Comparison of ENCODE assay signal across 1 cellular context in the genomic region with DNA sequence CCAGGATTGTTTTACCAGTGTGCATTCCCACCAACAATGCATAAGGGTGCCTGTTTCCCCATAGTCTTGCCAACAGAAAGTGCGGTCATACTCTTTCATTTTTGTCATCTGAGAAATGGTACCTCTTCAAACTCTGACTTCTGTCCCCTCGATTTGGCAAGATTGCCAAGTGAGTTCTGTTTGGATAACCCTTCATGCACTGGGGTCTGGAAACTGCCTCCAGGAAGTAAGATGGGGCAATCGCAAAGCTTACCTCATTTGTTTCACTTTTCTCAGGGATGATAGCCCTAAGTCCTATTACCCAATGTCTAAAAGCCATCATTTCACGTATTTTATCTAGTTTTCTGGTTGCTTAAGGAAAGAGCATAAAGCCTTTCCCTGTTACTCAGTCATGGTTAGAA.
TF ChIP-seq lines count a peak whose summit lies in the region.

No MANE protein-coding gene starts in this region.

TF ChIP-seq in HepG2, 621 proteins besides CTCF, POLR2A, EP300 and RAD21 (continued from another document and continues in another):
- TF ChIP-seq, protein P1, sequence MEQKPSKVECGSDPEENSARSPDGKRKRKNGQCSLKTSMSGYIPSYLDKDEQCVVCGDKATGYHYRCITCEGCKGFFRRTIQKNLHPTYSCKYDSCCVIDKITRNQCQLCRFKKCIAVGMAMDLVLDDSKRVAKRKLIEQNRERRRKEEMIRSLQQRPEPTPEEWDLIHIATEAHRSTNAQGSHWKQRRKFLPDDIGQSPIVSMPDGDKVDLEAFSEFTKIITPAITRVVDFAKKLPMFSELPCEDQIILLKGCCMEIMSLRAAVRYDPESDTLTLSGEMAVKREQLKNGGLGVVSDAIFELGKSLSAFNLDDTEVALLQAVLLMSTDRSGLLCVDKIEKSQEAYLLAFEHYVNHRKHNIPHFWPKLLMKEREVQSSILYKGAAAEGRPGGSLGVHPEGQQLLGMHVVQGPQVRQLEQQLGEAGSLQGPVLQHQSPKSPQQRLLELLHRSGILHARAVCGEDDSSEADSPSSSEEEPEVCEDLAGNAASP (CRISPR knock-in tag; IDR thresholded peaks at IDR 0.05; ENCODE audit: borderline replicate concordance) = peak; percentile 58; the same call in 1 of the 2 replicates
- TF ChIP-seq, protein P2, sequence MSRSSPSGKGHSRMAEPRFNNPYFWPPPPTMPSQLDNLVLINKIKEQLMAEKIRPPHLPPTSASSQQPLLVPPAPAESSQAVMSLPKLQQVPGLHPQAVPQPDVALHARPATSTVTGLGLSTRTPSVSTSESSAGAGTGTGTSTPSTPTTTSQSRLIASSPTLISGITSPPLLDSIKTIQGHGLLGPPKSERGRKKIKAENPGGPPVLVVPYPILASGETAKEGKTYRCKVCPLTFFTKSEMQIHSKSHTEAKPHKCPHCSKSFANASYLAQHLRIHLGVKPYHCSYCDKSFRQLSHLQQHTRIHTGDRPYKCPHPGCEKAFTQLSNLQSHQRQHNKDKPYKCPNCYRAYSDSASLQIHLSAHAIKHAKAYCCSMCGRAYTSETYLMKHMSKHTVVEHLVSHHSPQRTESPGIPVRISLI (CRISPR knock-in tag; IDR thresholded peaks at IDR 0.05; ENCODE audit: borderline replicate concordance) = no peak
- TF ChIP-seq, protein P3, sequence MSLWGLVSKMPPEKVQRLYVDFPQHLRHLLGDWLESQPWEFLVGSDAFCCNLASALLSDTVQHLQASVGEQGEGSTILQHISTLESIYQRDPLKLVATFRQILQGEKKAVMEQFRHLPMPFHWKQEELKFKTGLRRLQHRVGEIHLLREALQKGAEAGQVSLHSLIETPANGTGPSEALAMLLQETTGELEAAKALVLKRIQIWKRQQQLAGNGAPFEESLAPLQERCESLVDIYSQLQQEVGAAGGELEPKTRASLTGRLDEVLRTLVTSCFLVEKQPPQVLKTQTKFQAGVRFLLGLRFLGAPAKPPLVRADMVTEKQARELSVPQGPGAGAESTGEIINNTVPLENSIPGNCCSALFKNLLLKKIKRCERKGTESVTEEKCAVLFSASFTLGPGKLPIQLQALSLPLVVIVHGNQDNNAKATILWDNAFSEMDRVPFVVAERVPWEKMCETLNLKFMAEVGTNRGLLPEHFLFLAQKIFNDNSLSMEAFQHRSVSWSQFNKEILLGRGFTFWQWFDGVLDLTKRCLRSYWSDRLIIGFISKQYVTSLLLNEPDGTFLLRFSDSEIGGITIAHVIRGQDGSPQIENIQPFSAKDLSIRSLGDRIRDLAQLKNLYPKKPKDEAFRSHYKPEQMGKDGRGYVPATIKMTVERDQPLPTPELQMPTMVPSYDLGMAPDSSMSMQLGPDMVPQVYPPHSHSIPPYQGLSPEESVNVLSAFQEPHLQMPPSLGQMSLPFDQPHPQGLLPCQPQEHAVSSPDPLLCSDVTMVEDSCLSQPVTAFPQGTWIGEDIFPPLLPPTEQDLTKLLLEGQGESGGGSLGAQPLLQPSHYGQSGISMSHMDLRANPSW (CRISPR knock-in tag; IDR thresholded peaks at IDR 0.05; ENCODE audit: borderline replicate concordance) = no peak
- TF ChIP-seq PLRG1 (conservative IDR thresholded peaks at IDR 0.05) = no peak
- TF ChIP-seq ASH2L (IDR thresholded peaks at IDR 0.05; ENCODE audit: insufficient read length, low read depth, low read length) = peak; percentile 21
- no peak for TF ChIP-seq MBNL3 (CRISPR knock-in tag; conservative IDR thresholded peaks at IDR 0.05)
- no peak for TF ChIP-seq ZNF17 (CRISPR knock-in tag; IDR thresholded peaks at IDR 0.05)
- TF ChIP-seq CAMTA2 (CRISPR knock-in tag; IDR thresholded peaks at IDR 0.05; ENCODE audit: borderline replicate concordance) = no peak
- no peak for TF ChIP-seq ZNF446 (CRISPR knock-in tag; IDR thresholded peaks at IDR 0.05)
- TF ChIP-seq KMT2A (CRISPR knock-in tag; IDR thresholded peaks at IDR 0.05) = no peak
- TF ChIP-seq, protein P4, sequence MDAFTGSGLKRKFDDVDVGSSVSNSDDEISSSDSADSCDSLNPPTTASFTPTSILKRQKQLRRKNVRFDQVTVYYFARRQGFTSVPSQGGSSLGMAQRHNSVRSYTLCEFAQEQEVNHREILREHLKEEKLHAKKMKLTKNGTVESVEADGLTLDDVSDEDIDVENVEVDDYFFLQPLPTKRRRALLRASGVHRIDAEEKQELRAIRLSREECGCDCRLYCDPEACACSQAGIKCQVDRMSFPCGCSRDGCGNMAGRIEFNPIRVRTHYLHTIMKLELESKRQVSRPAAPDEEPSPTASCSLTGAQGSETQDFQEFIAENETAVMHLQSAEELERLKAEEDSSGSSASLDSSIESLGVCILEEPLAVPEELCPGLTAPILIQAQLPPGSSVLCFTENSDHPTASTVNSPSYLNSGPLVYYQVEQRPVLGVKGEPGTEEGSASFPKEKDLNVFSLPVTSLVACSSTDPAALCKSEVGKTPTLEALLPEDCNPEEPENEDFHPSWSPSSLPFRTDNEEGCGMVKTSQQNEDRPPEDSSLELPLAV (CRISPR knock-in tag; conservative IDR thresholded peaks at IDR 0.05; ENCODE audit: low read depth) = no peak
- TF ChIP-seq, protein P5, sequence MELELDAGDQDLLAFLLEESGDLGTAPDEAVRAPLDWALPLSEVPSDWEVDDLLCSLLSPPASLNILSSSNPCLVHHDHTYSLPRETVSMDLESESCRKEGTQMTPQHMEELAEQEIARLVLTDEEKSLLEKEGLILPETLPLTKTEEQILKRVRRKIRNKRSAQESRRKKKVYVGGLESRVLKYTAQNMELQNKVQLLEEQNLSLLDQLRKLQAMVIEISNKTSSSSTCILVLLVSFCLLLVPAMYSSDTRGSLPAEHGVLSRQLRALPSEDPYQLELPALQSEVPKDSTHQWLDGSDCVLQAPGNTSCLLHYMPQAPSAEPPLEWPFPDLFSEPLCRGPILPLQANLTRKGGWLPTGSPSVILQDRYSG (CRISPR knock-in tag; IDR thresholded peaks at IDR 0.05) = no peak
- no peak for TF ChIP-seq ZNF598 (CRISPR knock-in tag; IDR thresholded peaks at IDR 0.05; ENCODE audit: borderline replicate concordance)
- TF ChIP-seq ZKSCAN5 (CRISPR knock-in tag; IDR thresholded peaks at IDR 0.05) = no peak
- TF ChIP-seq ZBTB21 (CRISPR knock-in tag; IDR thresholded peaks at IDR 0.05) = 0 out of 2 replicates have a peak, but pooled peaks have one; percentile 32
- TF ChIP-seq ELF1 (CRISPR knock-in tag; IDR thresholded peaks at IDR 0.05) = peak; percentile 80
- TF ChIP-seq SATB2 (CRISPR knock-in tag; IDR thresholded peaks at IDR 0.05) = no peak
- TF ChIP-seq ZNF776 (CRISPR knock-in tag; IDR thresholded peaks at IDR 0.05) = no peak
- TF ChIP-seq, protein P6, sequence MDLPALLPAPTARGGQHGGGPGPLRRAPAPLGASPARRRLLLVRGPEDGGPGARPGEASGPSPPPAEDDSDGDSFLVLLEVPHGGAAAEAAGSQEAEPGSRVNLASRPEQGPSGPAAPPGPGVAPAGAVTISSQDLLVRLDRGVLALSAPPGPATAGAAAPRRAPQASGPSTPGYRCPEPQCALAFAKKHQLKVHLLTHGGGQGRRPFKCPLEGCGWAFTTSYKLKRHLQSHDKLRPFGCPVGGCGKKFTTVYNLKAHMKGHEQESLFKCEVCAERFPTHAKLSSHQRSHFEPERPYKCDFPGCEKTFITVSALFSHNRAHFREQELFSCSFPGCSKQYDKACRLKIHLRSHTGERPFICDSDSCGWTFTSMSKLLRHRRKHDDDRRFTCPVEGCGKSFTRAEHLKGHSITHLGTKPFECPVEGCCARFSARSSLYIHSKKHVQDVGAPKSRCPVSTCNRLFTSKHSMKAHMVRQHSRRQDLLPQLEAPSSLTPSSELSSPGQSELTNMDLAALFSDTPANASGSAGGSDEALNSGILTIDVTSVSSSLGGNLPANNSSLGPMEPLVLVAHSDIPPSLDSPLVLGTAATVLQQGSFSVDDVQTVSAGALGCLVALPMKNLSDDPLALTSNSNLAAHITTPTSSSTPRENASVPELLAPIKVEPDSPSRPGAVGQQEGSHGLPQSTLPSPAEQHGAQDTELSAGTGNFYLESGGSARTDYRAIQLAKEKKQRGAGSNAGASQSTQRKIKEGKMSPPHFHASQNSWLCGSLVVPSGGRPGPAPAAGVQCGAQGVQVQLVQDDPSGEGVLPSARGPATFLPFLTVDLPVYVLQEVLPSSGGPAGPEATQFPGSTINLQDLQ (CRISPR knock-in tag; IDR thresholded peaks at IDR 0.05) = no peak
- TF ChIP-seq ZNF782 (CRISPR knock-in tag; IDR thresholded peaks at IDR 0.05; ENCODE audit: borderline replicate concordance) = no peak
- TF ChIP-seq, protein P7, sequence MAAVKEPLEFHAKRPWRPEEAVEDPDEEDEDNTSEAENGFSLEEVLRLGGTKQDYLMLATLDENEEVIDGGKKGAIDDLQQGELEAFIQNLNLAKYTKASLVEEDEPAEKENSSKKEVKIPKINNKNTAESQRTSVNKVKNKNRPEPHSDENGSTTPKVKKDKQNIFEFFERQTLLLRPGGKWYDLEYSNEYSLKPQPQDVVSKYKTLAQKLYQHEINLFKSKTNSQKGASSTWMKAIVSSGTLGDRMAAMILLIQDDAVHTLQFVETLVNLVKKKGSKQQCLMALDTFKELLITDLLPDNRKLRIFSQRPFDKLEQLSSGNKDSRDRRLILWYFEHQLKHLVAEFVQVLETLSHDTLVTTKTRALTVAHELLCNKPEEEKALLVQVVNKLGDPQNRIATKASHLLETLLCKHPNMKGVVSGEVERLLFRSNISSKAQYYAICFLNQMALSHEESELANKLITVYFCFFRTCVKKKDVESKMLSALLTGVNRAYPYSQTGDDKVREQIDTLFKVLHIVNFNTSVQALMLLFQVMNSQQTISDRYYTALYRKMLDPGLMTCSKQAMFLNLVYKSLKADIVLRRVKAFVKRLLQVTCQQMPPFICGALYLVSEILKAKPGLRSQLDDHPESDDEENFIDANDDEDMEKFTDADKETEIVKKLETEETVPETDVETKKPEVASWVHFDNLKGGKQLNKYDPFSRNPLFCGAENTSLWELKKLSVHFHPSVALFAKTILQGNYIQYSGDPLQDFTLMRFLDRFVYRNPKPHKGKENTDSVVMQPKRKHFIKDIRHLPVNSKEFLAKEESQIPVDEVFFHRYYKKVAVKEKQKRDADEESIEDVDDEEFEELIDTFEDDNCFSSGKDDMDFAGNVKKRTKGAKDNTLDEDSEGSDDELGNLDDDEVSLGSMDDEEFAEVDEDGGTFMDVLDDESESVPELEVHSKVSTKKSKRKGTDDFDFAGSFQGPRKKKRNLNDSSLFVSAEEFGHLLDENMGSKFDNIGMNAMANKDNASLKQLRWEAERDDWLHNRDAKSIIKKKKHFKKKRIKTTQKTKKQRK (IDR thresholded peaks at IDR 0.05; ENCODE audit: low read length) = no peak
- no peak for TF ChIP-seq MED8 (CRISPR knock-in tag; IDR thresholded peaks at IDR 0.05; ENCODE audit: insufficient replicate concordance)
- TF ChIP-seq, protein P8, sequence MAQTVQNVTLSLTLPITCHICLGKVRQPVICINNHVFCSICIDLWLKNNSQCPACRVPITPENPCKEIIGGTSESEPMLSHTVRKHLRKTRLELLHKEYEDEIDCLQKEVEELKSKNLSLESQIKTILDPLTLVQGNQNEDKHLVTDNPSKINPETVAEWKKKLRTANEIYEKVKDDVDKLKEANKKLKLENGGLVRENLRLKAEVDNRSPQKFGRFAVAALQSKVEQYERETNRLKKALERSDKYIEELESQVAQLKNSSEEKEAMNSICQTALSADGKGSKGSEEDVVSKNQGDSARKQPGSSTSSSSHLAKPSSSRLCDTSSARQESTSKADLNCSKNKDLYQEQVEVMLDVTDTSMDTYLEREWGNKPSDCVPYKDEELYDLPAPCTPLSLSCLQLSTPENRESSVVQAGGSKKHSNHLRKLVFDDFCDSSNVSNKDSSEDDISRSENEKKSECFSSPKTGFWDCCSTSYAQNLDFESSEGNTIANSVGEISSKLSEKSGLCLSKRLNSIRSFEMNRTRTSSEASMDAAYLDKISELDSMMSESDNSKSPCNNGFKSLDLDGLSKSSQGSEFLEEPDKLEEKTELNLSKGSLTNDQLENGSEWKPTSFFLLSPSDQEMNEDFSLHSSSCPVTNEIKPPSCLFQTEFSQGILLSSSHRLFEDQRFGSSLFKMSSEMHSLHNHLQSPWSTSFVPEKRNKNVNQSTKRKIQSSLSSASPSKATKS (CRISPR knock-in tag; IDR thresholded peaks at IDR 0.05) = no peak
- no peak for TF ChIP-seq ZNF230 (CRISPR knock-in tag; IDR thresholded peaks at IDR 0.05)
- TF ChIP-seq, protein P9, sequence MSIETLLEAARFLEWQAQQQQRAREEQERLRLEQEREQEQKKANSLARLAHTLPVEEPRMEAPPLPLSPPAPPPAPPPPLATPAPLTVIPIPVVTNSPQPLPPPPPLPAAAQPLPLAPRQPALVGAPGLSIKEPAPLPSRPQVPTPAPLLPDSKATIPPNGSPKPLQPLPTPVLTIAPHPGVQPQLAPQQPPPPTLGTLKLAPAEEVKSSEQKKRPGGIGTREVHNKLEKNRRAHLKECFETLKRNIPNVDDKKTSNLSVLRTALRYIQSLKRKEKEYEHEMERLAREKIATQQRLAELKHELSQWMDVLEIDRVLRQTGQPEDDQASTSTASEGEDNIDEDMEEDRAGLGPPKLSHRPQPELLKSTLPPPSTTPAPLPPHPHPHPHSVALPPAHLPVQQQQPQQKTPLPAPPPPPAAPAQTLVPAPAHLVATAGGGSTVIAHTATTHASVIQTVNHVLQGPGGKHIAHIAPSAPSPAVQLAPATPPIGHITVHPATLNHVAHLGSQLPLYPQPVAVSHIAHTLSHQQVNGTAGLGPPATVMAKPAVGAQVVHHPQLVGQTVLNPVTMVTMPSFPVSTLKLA (IDR thresholded peaks at IDR 0.05) = no peak
- peak; percentile 67 for TF ChIP-seq ZNF143 (CRISPR knock-in tag; IDR thresholded peaks at IDR 0.05)
- no peak for TF ChIP-seq ZNF672 (CRISPR knock-in tag; IDR thresholded peaks at IDR 0.05)
- TF ChIP-seq, protein P10, sequence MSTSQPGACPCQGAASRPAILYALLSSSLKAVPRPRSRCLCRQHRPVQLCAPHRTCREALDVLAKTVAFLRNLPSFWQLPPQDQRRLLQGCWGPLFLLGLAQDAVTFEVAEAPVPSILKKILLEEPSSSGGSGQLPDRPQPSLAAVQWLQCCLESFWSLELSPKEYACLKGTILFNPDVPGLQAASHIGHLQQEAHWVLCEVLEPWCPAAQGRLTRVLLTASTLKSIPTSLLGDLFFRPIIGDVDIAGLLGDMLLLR (CRISPR knock-in tag; IDR thresholded peaks at IDR 0.05) = no peak
- TF ChIP-seq, protein P11, sequence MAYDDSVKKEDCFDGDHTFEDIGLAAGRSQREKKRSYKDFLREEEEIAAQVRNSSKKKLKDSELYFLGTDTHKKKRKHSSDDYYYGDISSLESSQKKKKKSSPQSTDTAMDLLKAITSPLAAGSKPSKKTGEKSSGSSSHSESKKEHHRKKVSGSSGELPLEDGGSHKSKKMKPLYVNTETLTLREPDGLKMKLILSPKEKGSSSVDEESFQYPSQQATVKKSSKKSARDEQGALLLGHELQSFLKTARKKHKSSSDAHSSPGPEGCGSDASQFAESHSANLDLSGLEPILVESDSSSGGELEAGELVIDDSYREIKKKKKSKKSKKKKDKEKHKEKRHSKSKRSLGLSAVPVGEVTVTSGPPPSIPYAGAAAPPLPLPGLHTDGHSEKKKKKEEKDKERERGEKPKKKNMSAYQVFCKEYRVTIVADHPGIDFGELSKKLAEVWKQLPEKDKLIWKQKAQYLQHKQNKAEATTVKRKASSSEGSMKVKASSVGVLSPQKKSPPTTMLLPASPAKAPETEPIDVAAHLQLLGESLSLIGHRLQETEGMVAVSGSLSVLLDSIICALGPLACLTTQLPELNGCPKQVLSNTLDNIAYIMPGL (CRISPR knock-in tag; IDR thresholded peaks at IDR 0.05; ENCODE audit: borderline replicate concordance in 1 of 2, low read depth in 1 of 2) = no peak
- TF ChIP-seq STAG1 (CRISPR knock-in tag; IDR thresholded peaks at IDR 0.05) = no peak
- TF ChIP-seq, protein P12, sequence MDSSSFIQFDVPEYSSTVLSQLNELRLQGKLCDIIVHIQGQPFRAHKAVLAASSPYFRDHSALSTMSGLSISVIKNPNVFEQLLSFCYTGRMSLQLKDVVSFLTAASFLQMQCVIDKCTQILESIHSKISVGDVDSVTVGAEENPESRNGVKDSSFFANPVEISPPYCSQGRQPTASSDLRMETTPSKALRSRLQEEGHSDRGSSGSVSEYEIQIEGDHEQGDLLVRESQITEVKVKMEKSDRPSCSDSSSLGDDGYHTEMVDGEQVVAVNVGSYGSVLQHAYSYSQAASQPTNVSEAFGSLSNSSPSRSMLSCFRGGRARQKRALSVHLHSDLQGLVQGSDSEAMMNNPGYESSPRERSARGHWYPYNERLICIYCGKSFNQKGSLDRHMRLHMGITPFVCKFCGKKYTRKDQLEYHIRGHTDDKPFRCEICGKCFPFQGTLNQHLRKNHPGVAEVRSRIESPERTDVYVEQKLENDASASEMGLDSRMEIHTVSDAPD (CRISPR knock-in tag; IDR thresholded peaks at IDR 0.05) = peak; percentile 83
- no peak for TF ChIP-seq AGO1 (IDR thresholded peaks at IDR 0.05; ENCODE audit: low read depth, low read length, poor library complexity, severe bottlenecking)
